Comparison of ENCODE assay signal across 8 cellular contexts in genomic region chr7:7595451-7595850, GRCh38. TPM values are rescaled to one million over a fixed set of nuclear protein-coding genes. Genes with fewer than 3 reads are reported as not detected.
DNase-seq lines count a peak whose midpoint lies in the region; ATAC-seq and TF ChIP-seq lines count a peak whose summit lies in the region.

No MANE protein-coding gene starts in this region.

- H3K27ac Mint-ChIP-seq in neural crest cell (ENCODE audit: unreplicated experiment) = no peak overlapping the region

- no peaks in the 10 kb centered on the region for H3K27me3 ChIP-seq in MG63

- H3K36me3 Mint-ChIP-seq in neural crest cell (ENCODE audit: low read depth) = peaks cover 36% of the 10 kb centered on the region

- peaks cover 4% of the 10 kb centered on the region for H3K9me3 Mint-ChIP-seq in neural crest cell

- DNase-seq in DMS53 (lab: John Stamatoyannopoulos, UW) (peak; percentile 64), NCI-H1105 treated with DMSO at 0.1 percent for 48 hours (lab: John Stamatoyannopoulos, UW) (peak; percentile 52), cardiac fibroblast (ENCODE audit: low read depth in 2 of 2) (peak; percentile 52 to 53), neural crest cell (ENCODE audit: low read depth, low spot score) (no peak), GOT3 (lab: John Stamatoyannopoulos, UW) (no peak), MG63 (no peak)

- H3K4me3 ChIP-seq in cardiac fibroblast (replicated peaks in 1 of 2; ENCODE audit: low read depth in 2 of 2, low read length in 2 of 2) (no peak overlapping the region), MG63 (no peak overlapping the region)

- peaks cover 53% of the 10 kb centered on the region for H3K36me3 ChIP-seq in MG63

- H3K4me3 Mint-ChIP-seq in neural crest cell = no peak overlapping the region

- H3K27me3 Mint-ChIP-seq in neural crest cell (ENCODE audit: low read depth) = no peaks in the 10 kb centered on the region

- TF ChIP-seq CTCF in cardiac fibroblast (IDR thresholded peaks at IDR 0.05; ENCODE audit: low read depth, low read length) (no peak), neural crest cell (conservative IDR thresholded peaks at IDR 0.05) (peak; percentile 64)

- no peak for TF ChIP-seq POLR2A in GM18505 (IDR thresholded peaks at IDR 0.05; ENCODE audit: borderline replicate concordance, extremely low read depth, insufficient read depth, insufficient read length)

- ATAC-seq in HG02981 (IDR thresholded peaks at IDR 0.05; ENCODE audit: unreplicated experiment) = no peak
- no peak for ATAC-seq in GM18505 (IDR thresholded peaks at IDR 0.05; ENCODE audit: unreplicated experiment)

- H3K9me3 ChIP-seq in MG63 = peaks cover 7% of the 10 kb centered on the region

- no peaks in the 10 kb centered on the region for H3K4me1 Mint-ChIP-seq in neural crest cell

RNA-seq across cellular contexts. Expression of gene MIOS, which starts 28.8 kb away (rescaled TPM):
- 36.5 and 37.9 TPM in 2 replicates for total RNA-seq in neural crest cell
- total RNA-seq in MG63 (2014; rRNA removed; shearing (Covaris generic); ENCODE audit: low replicate concordance) = 20.2 and 21.3 TPM in 2 replicates

RNA-seq across cellular contexts. Expression of gene UMAD1, which starts 45.1 kb away (rescaled TPM):
- total RNA-seq in neural crest cell = 9.3 and 9.8 TPM in 2 replicates
- 9.3 and 15.9 TPM in 2 replicates for total RNA-seq in MG63 (2014; rRNA removed; shearing (Covaris generic); ENCODE audit: low replicate concordance)

RNA-seq across cellular contexts. Expression of gene COL28A1, which starts 59.8 kb away (rescaled TPM):
- total RNA-seq in neural crest cell = 0.28 and 0.30 TPM in 2 replicates
- not detected in 2 replicates for total RNA-seq in MG63 (2014; rRNA removed; shearing (Covaris generic); ENCODE audit: low replicate concordance)

Comparison
In these comparisons a context has a peak if more than half of its experiments do, and no peak if none do; other contexts are left out.
1. DNase-seq: peak in DMS53 (single experiment), NCI-H1105 treated with DMSO at 0.1 percent for 48 hours (single experiment) and cardiac fibroblast (2 of 2); none in neural crest cell (single experiment), GOT3 (single experiment) and MG63 (single experiment).